In genomic region chr16:12323007-12323699, GRCh38 we compare ENCODE assay signal across 1 cellular context.
TF ChIP-seq lines count a peak whose summit lies in the region.

No MANE protein-coding gene starts in this region.

TF ChIP-seq in IMR-90, 13 proteins besides CTCF, POLR2A, EP300 and RAD21 (continued from another document):
- no peak for TF ChIP-seq ELK1 (IDR thresholded peaks at IDR 0.05; ENCODE audit: borderline replicate concordance, low read depth, low read length)
